Comparison of ENCODE assay signal across 6 cellular contexts in genomic region chr14:59520224-59520623, GRCh38. TPM values are rescaled to one million over a fixed set of nuclear protein-coding genes. Genes with fewer than 3 reads are reported as not detected.
"Had no signal": no experiment of that assay in that cellular context is flagged by ENCODE, and none has a peak within 500 bp of the region (broad histone marks: within the 10 kb centered on the region; RNA-seq: fewer than 3 reads in every experiment).

No MANE protein-coding gene starts in this region.

- H3K4me3 ChIP-seq: K562 had no signal

- DNase-seq: IMR-90, KBM-7, KG1 had no signal

- ATAC-seq: HepG2, K562 had no signal

RNA-seq across cellular contexts. Expression of gene CCDC175, which starts 56.4 kb away (rescaled TPM):
- total RNA-seq: HepG2, HT1080, IMR-90, K562 had no signal
